In genomic region chr12:106288510-106289195, GRCh38 we compare ENCODE assay signal across 9 cellular contexts. TPM values are rescaled to one million over a fixed set of nuclear protein-coding genes. Genes with fewer than 3 reads are reported as not detected.
DNase-seq lines count a peak whose midpoint lies in the region; ATAC-seq, FAIRE-seq and TF ChIP-seq lines count a peak whose summit lies in the region.
"Had no signal": no experiment of that assay in that cellular context is flagged by ENCODE, and none has a peak within 500 bp of the region (broad histone marks: within the 10 kb centered on the region; RNA-seq: fewer than 3 reads in every experiment).

No MANE protein-coding gene starts in this region.

- no peak for TF ChIP-seq RAD21 in H1 (IDR thresholded peaks at IDR 0.05 in 1 of 2, conservative IDR thresholded peaks at IDR 0.05 in 1 of 2; ENCODE audit: low read depth in 2 of 2, low read length in 2 of 2)

- H3K79me2 ChIP-seq in H1 (ENCODE audit: control insufficient read depth in 1 of 2, insufficient read depth in 2 of 2, low read length in 2 of 2) (no peaks in the 10 kb centered on the region), Karpas-422 (ENCODE audit: low read length) (no peaks in the 10 kb centered on the region)

- H3K9me3 ChIP-seq in H1 (ENCODE audit: insufficient read depth in 2 of 2, low read depth in 1 of 2, low read length in 1 of 2) (no peaks in the 10 kb centered on the region), Karpas-422 (ENCODE audit: low read length) (no peaks in the 10 kb centered on the region)

- H3K9ac ChIP-seq in H1 (replicated peaks in 1 of 4; ENCODE audit: extremely low read depth in 1 of 4, low read depth in 3 of 4, low read length in 3 of 4) (no peak overlapping the region), Karpas-422 (ENCODE audit: low read length) (no peak overlapping the region)

- no peak for TF ChIP-seq CTCF in H1 (IDR thresholded peaks at IDR 0.05; ENCODE audit: control extremely low read depth in 1 of 3, insufficient read depth in 1 of 3, low read depth in 1 of 3, low read length in 3 of 3)

- TF ChIP-seq POLR2A in H54 (IDR thresholded peaks at IDR 0.05; ENCODE audit: low read depth, low read length) = no peak
- no peak for TF ChIP-seq POLR2A in H1 (IDR thresholded peaks at IDR 0.05; ENCODE audit: control extremely low read depth in 1 of 2, low read depth in 2 of 2, low read length in 2 of 2)
- TF ChIP-seq POLR2A in GM18505 (IDR thresholded peaks at IDR 0.05; ENCODE audit: borderline replicate concordance, extremely low read depth, insufficient read depth, insufficient read length) = no peak

- H3K4me3 ChIP-seq in H1 (ENCODE audit: extremely low read depth in 1 of 4, insufficient read depth in 2 of 4, low read depth in 3 of 4, low read length in 4 of 4) (no peak overlapping the region), Karpas-422 (ENCODE audit: low read length) (no peak overlapping the region)

- H4K20me1 ChIP-seq in H1 (replicated peaks in 1 of 2; ENCODE audit: control insufficient read depth in 1 of 2, insufficient read depth in 2 of 2, low read length in 2 of 2) (no peaks in the 10 kb centered on the region), Karpas-422 (ENCODE audit: insufficient read depth, low read depth, low read length) (no peaks in the 10 kb centered on the region)

- no peak overlapping the region for H4K91ac ChIP-seq in H1 (replicated peaks; ENCODE audit: insufficient read length, low read length)

- H4K8ac ChIP-seq in H1 (ENCODE audit: extremely low read depth, insufficient read depth, low read length) = no peak overlapping the region

- H3K4ac ChIP-seq in H1 (replicated peaks; ENCODE audit: insufficient read length, low read depth, low read length) = no peak overlapping the region

- H3K23ac ChIP-seq in H1 (ENCODE audit: insufficient read length) = no peak overlapping the region

- WGBS in H1 (ENCODE audit: extremely low coverage in 1 of 2, insufficient coverage in 1 of 2, insufficient read length in 1 of 2, insufficient replicate concordance in 2 of 2, low coverage in 1 of 2, low lambda C conversion rate in 2 of 2, missing lambda C conversion rate in 1 of 2), 2 experiments = 91% methylated on average over 9 of the region's 9 CpGs; no CpG with 5 or more reads in 1 of the 2 experiments

- no peak for ATAC-seq in GM18505 (IDR thresholded peaks at IDR 0.05; ENCODE audit: unreplicated experiment)

- H3K4me2 ChIP-seq in H1 (ENCODE audit: insufficient read depth in 1 of 2, low read depth in 2 of 2, low read length in 2 of 2) (no peak overlapping the region), Karpas-422 (ENCODE audit: low read depth, low read length, poor library complexity, severe bottlenecking) (no peak overlapping the region)

- no peak overlapping the region for H2AK5ac ChIP-seq in H1 (ENCODE audit: low read depth, low read length)

- no peak overlapping the region for H3K56ac ChIP-seq in H1 (replicated peaks; ENCODE audit: insufficient read length, low read depth, low read length)

- TF ChIP-seq EP300 in H1 (IDR thresholded peaks at IDR 0.05; ENCODE audit: borderline replicate concordance in 1 of 2, low read depth in 2 of 2, low read length in 2 of 2) = no peak

- no peak overlapping the region for H3K18ac ChIP-seq in H1 (ENCODE audit: extremely low read depth, low read length)

- FAIRE-seq in H54 (lab: Jason Lieb, UNC) (peak; percentile 73), RCC 7860 (lab: Jason Lieb, UNC) (peak; percentile 89), H1 (lab: Jason Lieb, UNC) (no peak)
- FAIRE-seq: TTC549 had no signal

- H3K27ac ChIP-seq in H1 (ENCODE audit: low read depth, low read length) = no peak overlapping the region
- no peak overlapping the region for H3K27ac ChIP-seq in Karpas-422 (ENCODE audit: low read length)

- H3K4me1 ChIP-seq in H1 (replicated peaks in 1 of 4; ENCODE audit: control insufficient read depth in 3 of 4, insufficient read depth in 4 of 4, low read length in 3 of 4) (no peaks in the 10 kb centered on the region), Karpas-422 (ENCODE audit: low read length) (peaks cover 39% of the 10 kb centered on the region)

- H3K27me3 ChIP-seq in H1 (replicated peaks in 1 of 4; ENCODE audit: control insufficient read depth in 3 of 4, extremely low read depth in 1 of 4, insufficient read depth in 3 of 4, low read length in 3 of 4) (no peaks in the 10 kb centered on the region), Karpas-422 (ENCODE audit: low read length) (no peaks in the 10 kb centered on the region)

- H2BK20ac ChIP-seq in H1 (ENCODE audit: low read length) = no peak overlapping the region

- 0 out of 2 replicates have a peak overlapping the region, but pooled peaks have one; percentile 23 for H2AFZ ChIP-seq in H1 (ENCODE audit: low read length)
- H2AFZ ChIP-seq in Karpas-422 (ENCODE audit: low read length) = no peak overlapping the region

- CTCF ChIA-PET in H1 (lab: Charles Lee; ENCODE audit: partially characterized antibody) = interaction anchor here (1.3 kb wide), 1 partner anchor 17 kb away, joined by 4 read pairs; no protein-coding TSS in a partner anchor

- H4K5ac ChIP-seq in H1 (ENCODE audit: insufficient read length, low read depth, low read length) = no peak overlapping the region

- H2BK5ac ChIP-seq in H1 (ENCODE audit: low read depth, low read length) = no peak overlapping the region

- DNase-seq in H54 (ENCODE audit: insufficient read length, low spot score) (peak; percentile 19), RCC 7860 (ENCODE audit: low spot score) (peak; percentile 79), H1 (ENCODE audit: low read depth in 1 of 2, low spot score in 2 of 2) (no peak), GM19238 (ENCODE audit: insufficient read length, low spot score) (no peak), NCI-H748 treated with DMSO at 0.1 percent for 48 hours (lab: John Stamatoyannopoulos, UW) (no peak), Karpas-422 (no peak)
- DNase-seq in stimulated activated CD4-positive, alpha-beta T cell treated with anti-CD3 and anti-CD28 coated beads, TNF-alpha, amount 100 ng/mL, for 24 hours (ENCODE audit: low read depth in 3 of 3) = peak in 2 of 3 experiments; percentile 13 to 25

- no peak overlapping the region for H2BK15ac ChIP-seq in H1 (ENCODE audit: low read length)

- H3K36me3 ChIP-seq in H1 (ENCODE audit: control insufficient read depth in 2 of 4, insufficient read depth in 4 of 4, low read length in 3 of 4) (no peaks in the 10 kb centered on the region), Karpas-422 (ENCODE audit: insufficient read depth, low read length) (no peaks in the 10 kb centered on the region)

- POLR2A ChIA-PET in H1 (lab: Charles Lee; ENCODE audit: partially characterized antibody) = no interaction called here

- H3K23me2 ChIP-seq in H1 (ENCODE audit: low read depth, low read length) = no peaks in the 10 kb centered on the region

- no peak overlapping the region for H2BK12ac ChIP-seq in H1 (ENCODE audit: low read depth, low read length)

- no peak overlapping the region for H3K14ac ChIP-seq in H1 (ENCODE audit: insufficient read length)

- no peaks in the 10 kb centered on the region for H3K79me1 ChIP-seq in H1 (ENCODE audit: low read depth, low read length)

- no peaks in the 10 kb centered on the region for H3K9me2 ChIP-seq in Karpas-422 (replicated peaks; ENCODE audit: insufficient read depth, low read length)

- no peak overlapping the region for H2BK120ac ChIP-seq in H1 (replicated peaks; ENCODE audit: low read depth, low read length)

TF ChIP-seq in H1, 55 proteins besides CTCF, POLR2A, EP300 and RAD21:
- no peak for TF ChIP-seq TAF7 (optimal IDR thresholded peaks at IDR 0.05; ENCODE audit: borderline replicate concordance, low read depth, low read length)
- TF ChIP-seq CHD1 (IDR thresholded peaks at IDR 0.05; ENCODE audit: low read depth, low read length) = no peak
- TF ChIP-seq BCL11A (IDR thresholded peaks at IDR 0.05; ENCODE audit: low read depth in 2 of 2, low read length in 2 of 2) = no peak
- no peak for TF ChIP-seq POLR2AphosphoS5 (IDR thresholded peaks at IDR 0.05; ENCODE audit: low read depth, low read length)
- no peak for TF ChIP-seq BACH1 (IDR thresholded peaks at IDR 0.05; ENCODE audit: low read length)
- no peak for TF ChIP-seq SIRT6 (IDR thresholded peaks at IDR 0.05; ENCODE audit: low read length)
- no peak for TF ChIP-seq CBX5 (IDR thresholded peaks at IDR 0.05; ENCODE audit: low read depth, low read length)
- TF ChIP-seq FOSL1 (IDR thresholded peaks at IDR 0.05; ENCODE audit: insufficient read depth, low read depth, low read length) = no peak
- TF ChIP-seq ZNF274 (IDR thresholded peaks at IDR 0.05; ENCODE audit: borderline replicate concordance, extremely low read depth, low read length) = no peak
- TF ChIP-seq CEBPB (IDR thresholded peaks at IDR 0.05; ENCODE audit: low read depth, low read length) = no peak

RNA-seq across cellular contexts. Expression of gene TCP11L2, which starts 13.9 kb away (rescaled TPM):
- 7.1 and 7.7 TPM in 2 replicates for total RNA-seq in H1 (2021; fragmentation: NEBNext Ultra II Directional; extraction: Animal tissue kit (Norgen Biotek cat#: 25700))
- 1.9 and 2.1 TPM in 2 replicates for polyA plus RNA-seq in H1 (2011; rRNA removed)
- polyA plus RNA-seq in H1 (2011; cell fraction: cytosol; rRNA removed) = 3.1 TPM
- polyA plus RNA-seq in H1 (2011; cell fraction: nucleus; rRNA removed) = 3.2 TPM
- 2.9 to 3.5 TPM (median 3.1 TPM) in 4 replicates for polyA plus RNA-seq in H1 (2012, experiment 1 of 2)
- polyA plus RNA-seq in H1 (2012, experiment 2 of 2) = 0.79 TPM
- 2.7 TPM for polyA plus RNA-seq in H1 (2013, experiment 1 of 2)
- polyA plus RNA-seq in H1 (2013, experiment 2 of 2) = 2.1 TPM
- polyA minus RNA-seq in H1 (2011; rRNA and poly(A)+ RNA removed) = 17.3 and 21.9 TPM in 2 replicates
- 8.1 TPM for polyA minus RNA-seq in H1 (2011; cell fraction: cytosol; rRNA and poly(A)+ RNA removed)
- polyA minus RNA-seq in H1 (2011; cell fraction: nucleus; rRNA and poly(A)+ RNA removed) = 15.3 TPM
- total RNA-seq in Karpas-422 (2014; rRNA removed; shearing (Covaris generic); ENCODE audit: low replicate concordance) = 40.1 and 55.9 TPM in 2 replicates

RNA-seq across cellular contexts. Expression of gene CKAP4, which starts 40.8 kb away (rescaled TPM):
- 79.0 and 80.7 TPM in 2 replicates for total RNA-seq in H1 (2021; fragmentation: NEBNext Ultra II Directional; extraction: Animal tissue kit (Norgen Biotek cat#: 25700))
- 29.0 and 35.8 TPM in 2 replicates for polyA plus RNA-seq in H1 (2011; rRNA removed)
- 40.0 TPM for polyA plus RNA-seq in H1 (2011; cell fraction: cytosol; rRNA removed)
- 48.8 TPM for polyA plus RNA-seq in H1 (2011; cell fraction: nucleus; rRNA removed)
- 54.3 to 68.0 TPM (median 62.2 TPM) in 4 replicates for polyA plus RNA-seq in H1 (2012, experiment 1 of 2)
- 71.1 TPM for polyA plus RNA-seq in H1 (2012, experiment 2 of 2)
- 129 TPM for polyA plus RNA-seq in H1 (2013, experiment 1 of 2)
- 128 TPM for polyA plus RNA-seq in H1 (2013, experiment 2 of 2)
- polyA minus RNA-seq in H1 (2011; rRNA and poly(A)+ RNA removed) = 21.5 and 30.7 TPM in 2 replicates
- polyA minus RNA-seq in H1 (2011; cell fraction: cytosol; rRNA and poly(A)+ RNA removed) = 29.8 TPM
- 20.0 TPM for polyA minus RNA-seq in H1 (2011; cell fraction: nucleus; rRNA and poly(A)+ RNA removed)
- total RNA-seq in Karpas-422 (2014; rRNA removed; shearing (Covaris generic); ENCODE audit: low replicate concordance) = not detected in 2 replicates

Comparison
In these comparisons a context has a peak if more than half of its experiments do, and no peak if none do; other contexts are left out.
1. DNase-seq: peak in H54 (single experiment), RCC 7860 (single experiment) and stimulated activated CD4-positive, alpha-beta T cell treated with anti-CD3 and anti-CD28 coated beads, TNF-alpha, amount 100 ng/mL, for 24 hours (2 of 3); none in H1 (0 of 2), GM19238 (single experiment), NCI-H748 treated with DMSO at 0.1 percent for 48 hours (single experiment) and Karpas-422 (single experiment).
2. RNA of gene CKAP4, which starts 40.8 kb away (total RNA-seq): 79.0 to 80.7 TPM in H1; not detected in Karpas-422; every median in the first group is over 10 times any median in the second.